14 cellular contexts compared by ENCODE assay signal in genomic region chr6:104943781-104944180, GRCh38. TPM values are rescaled to one million over a fixed set of nuclear protein-coding genes. Genes with fewer than 3 reads are reported as not detected.
A peak's percentile ranks its signal among the peaks of the same experiment; 100 is the strongest.
DNase-seq lines count a peak whose midpoint lies in the region; ATAC-seq and TF ChIP-seq lines count a peak whose summit lies in the region.
"Had no signal": no experiment of that assay in that cellular context is flagged by ENCODE, and none has a peak within 500 bp of the region (broad histone marks: within the 10 kb centered on the region; RNA-seq: fewer than 3 reads in every experiment).

No MANE protein-coding gene starts in this region.

- no peak for TF ChIP-seq POLR2A in erythroblast (IDR thresholded peaks at IDR 0.05; ENCODE audit: low read length)

- H3K9me3 ChIP-seq in A673 (ENCODE audit: low read depth, low read length, poor library complexity, severe bottlenecking) (no peaks in the 10 kb centered on the region), HAP-1 (no peaks in the 10 kb centered on the region)
- H3K9me3 ChIP-seq: vagina had no signal

- no peaks in the 10 kb centered on the region for H3K27me3 ChIP-seq in A673 (replicated peaks; ENCODE audit: insufficient read depth, low read depth, low read length, poor library complexity)
- H3K27me3 ChIP-seq in HAP-1 (ENCODE audit: low read depth) = no peaks in the 10 kb centered on the region

- POLR2A ChIA-PET in A673 (lab: Charles Lee; ENCODE audit: low non-redundant PET) = no interaction called here

- H3K36me3 ChIP-seq in A673 (ENCODE audit: insufficient read depth, low read length, poor library complexity, severe bottlenecking) = no peaks in the 10 kb centered on the region
- H3K36me3 ChIP-seq in HAP-1 (replicated peaks) = no peaks in the 10 kb centered on the region
- H3K36me3 ChIP-seq: vagina had no signal

- intact Hi-C loops in A673 (cut with micrococcal nuclease; ENCODE audit: unreplicated experiment) (loop anchor here (2.0 to 10.0 kb wide), 2 partner anchors 135 to 481 kb away; no protein-coding TSS in a partner anchor), sciatic nerve (cut with DNase I) (no loop called here)

- H3K36me3 Mint-ChIP-seq in activated T-cell treated with anti-CD3 and anti-CD28 coated beads, Interleukin-2, amount 50 U/mL, for 24 hours (ENCODE audit: low read depth) = no peaks in the 10 kb centered on the region
- H3K36me3 Mint-ChIP-seq: activated naive CD8-positive, alpha-beta T cell treated with anti-CD3 and anti-CD28 coated beads, Interleukin-2, amount 10 ng/mL, durations not matched to agents 7 days and 5 days; naive B cell had no signal

- no peak for TF ChIP-seq CTCF in A673 (conservative IDR thresholded peaks at IDR 0.05; ENCODE audit: low read depth, low read length)

- H3K4me1 ChIP-seq in A673 (ENCODE audit: insufficient read depth, low read length, poor library complexity, severe bottlenecking) (no peaks in the 10 kb centered on the region), HAP-1 (peaks cover 6% of the 10 kb centered on the region)

- no peak overlapping the region for H3K27ac ChIP-seq in A673 (ENCODE audit: low read depth, low read length, poor library complexity, severe bottlenecking)
- H3K27ac ChIP-seq: C4-2B, KMS-11, vagina had no signal

- DNase-seq in A673 (ENCODE audit: low spot score) (peak; percentile 60), HAP-1 (ENCODE audit: low spot score in 2 of 2) (peak; percentile 30 to 71), SK-N-DZ (ENCODE audit: low spot score) (peak; percentile 54), erythroblast (lab: John Stamatoyannopoulos, UW) (peak; percentile 58), MV-4-11 (lab: John Stamatoyannopoulos, UW) (no peak), DMS153 treated with DMSO at 0.1 percent for 48 hours (lab: John Stamatoyannopoulos, UW; ENCODE audit: unreplicated experiment) (no peak), sciatic nerve (ENCODE audit: low spot score) (no peak)
- DNase-seq in activated T-cell treated with anti-CD3 and anti-CD28 coated beads, Interleukin-2, amount 50 U/mL, for 24 hours = no peak
- DNase-seq: activated CD4-positive, alpha-beta memory T cell treated with anti-CD3 and anti-CD28 coated beads, Interleukin-2, amount 10 ng/mL, durations not matched to agents 7 days and 5 days; activated naive CD8-positive, alpha-beta T cell treated with anti-CD3 and anti-CD28 coated beads, Interleukin-2, amount 10 ng/mL, durations not matched to agents 7 days and 5 days; naive B cell had no signal

- no TSS peak for BruUV-seq in A673 (replicated peaks; lab: Mats Ljungman, UMichigan)

- H3K27ac Mint-ChIP-seq in activated T-cell treated with anti-CD3 and anti-CD28 coated beads, Interleukin-2, amount 50 U/mL, for 24 hours = no peak overlapping the region
- H3K27ac Mint-ChIP-seq: activated CD4-positive, alpha-beta memory T cell treated with anti-CD3 and anti-CD28 coated beads, Interleukin-2, amount 10 ng/mL, durations not matched to agents 7 days and 5 days; activated naive CD8-positive, alpha-beta T cell treated with anti-CD3 and anti-CD28 coated beads, Interleukin-2, amount 10 ng/mL, durations not matched to agents 7 days and 5 days; naive B cell had no signal

- CTCF ChIA-PET in A673 (lab: Charles Lee) = no interaction called here

- no peak overlapping the region for H3K4me3 Mint-ChIP-seq in activated T-cell treated with anti-CD3 and anti-CD28 coated beads, Interleukin-2, amount 50 U/mL, for 24 hours
- H3K4me3 Mint-ChIP-seq: activated CD4-positive, alpha-beta memory T cell treated with anti-CD3 and anti-CD28 coated beads, Interleukin-2, amount 10 ng/mL, durations not matched to agents 7 days and 5 days; activated naive CD8-positive, alpha-beta T cell treated with anti-CD3 and anti-CD28 coated beads, Interleukin-2, amount 10 ng/mL, durations not matched to agents 7 days and 5 days; naive B cell had no signal

- in situ Hi-C loops in HAP-1 (cut with MboI; ENCODE audit: low sequenced_read_pairs) = no loop called here

- no peaks in the 10 kb centered on the region for H3K9me3 Mint-ChIP-seq in activated T-cell treated with anti-CD3 and anti-CD28 coated beads, Interleukin-2, amount 50 U/mL, for 24 hours
- H3K9me3 Mint-ChIP-seq: activated CD4-positive, alpha-beta memory T cell treated with anti-CD3 and anti-CD28 coated beads, Interleukin-2, amount 10 ng/mL, durations not matched to agents 7 days and 5 days; activated naive CD8-positive, alpha-beta T cell treated with anti-CD3 and anti-CD28 coated beads, Interleukin-2, amount 10 ng/mL, durations not matched to agents 7 days and 5 days had no signal

- H3K4me3 ChIP-seq in A673 (ENCODE audit: low read depth, low read length, poor library complexity, severe bottlenecking) (no peak overlapping the region), HAP-1 (no peak overlapping the region)
- H3K4me3 ChIP-seq: vagina had no signal

- peaks cover 49% of the 10 kb centered on the region for H3K27me3 Mint-ChIP-seq in activated T-cell treated with anti-CD3 and anti-CD28 coated beads, Interleukin-2, amount 50 U/mL, for 24 hours

- ATAC-seq in sciatic nerve = no peak

- peaks cover 10% of the 10 kb centered on the region for H3K4me1 Mint-ChIP-seq in activated T-cell treated with anti-CD3 and anti-CD28 coated beads, Interleukin-2, amount 50 U/mL, for 24 hours (ENCODE audit: low read depth)

RNA-seq across cellular contexts. Expression of gene LIN28B, which starts 13.1 kb away (rescaled TPM):
- 21.6 and 21.7 TPM in 2 replicates for total RNA-seq in A673 (2021)
- polyA plus RNA-seq in SK-N-DZ (2014; cell fraction: cytosol; rRNA removed) = 34.6 and 39.7 TPM in 2 replicates
- polyA plus RNA-seq in SK-N-DZ (2014; cell fraction: nucleus; rRNA removed) = 20.0 and 20.5 TPM in 2 replicates
- total RNA-seq in sciatic nerve = not detected
- total RNA-seq: activated CD4-positive, alpha-beta memory T cell treated with anti-CD3 and anti-CD28 coated beads, Interleukin-2, amount 10 ng/mL, durations not matched to agents 7 days and 5 days; activated naive CD8-positive, alpha-beta T cell treated with anti-CD3 and anti-CD28 coated beads, Interleukin-2, amount 10 ng/mL, durations not matched to agents 7 days and 5 days; vagina had no signal

Comparison
In these comparisons a context has a peak if more than half of its experiments do, and no peak if none do; other contexts are left out.
1. DNase-seq: peak in A673 (single experiment), HAP-1 (2 of 2), SK-N-DZ (single experiment) and erythroblast (2 of 2); none in MV-4-11 (single experiment), activated T-cell treated with anti-CD3 and anti-CD28 coated beads, Interleukin-2, amount 50 U/mL, for 24 hours (single experiment), DMS153 treated with DMSO at 0.1 percent for 48 hours (single experiment) and sciatic nerve (single experiment).
2. RNA of gene LIN28B, which starts 13.1 kb away (total RNA-seq): 21.6 to 21.7 TPM in A673; not detected in sciatic nerve (single experiment); every median in the first group is over 10 times any median in the second.